Comparison of ENCODE assay signal across 9 cellular contexts in genomic region chr12:120684523-120684932, GRCh38.
DNase-seq lines count a peak whose midpoint lies in the region; ATAC-seq, FAIRE-seq and TF ChIP-seq lines count a peak whose summit lies in the region.
"Had no signal": no experiment of that assay in that cellular context is flagged by ENCODE, and none has a peak within 500 bp of the region (broad histone marks: within the 10 kb centered on the region; RNA-seq: fewer than 3 reads in every experiment).

No MANE protein-coding gene starts in this region.

- no peak for ATAC-seq in HG02678 (IDR thresholded peaks at IDR 0.05; ENCODE audit: unreplicated experiment)
- no peak for ATAC-seq in HG03095 (IDR thresholded peaks at IDR 0.05; ENCODE audit: unreplicated experiment)

- no peak overlapping the region for H3K4me3 ChIP-seq in fibroblast of pulmonary artery (replicated peaks; ENCODE audit: low read depth, low read length)

- TF ChIP-seq CTCF in fibroblast of pulmonary artery (IDR thresholded peaks at IDR 0.05; ENCODE audit: low read length, missing control alignments) = no peak

- DNase-seq in AML-193 (lab: John Stamatoyannopoulos, UW) (peak; percentile 22 to 25), RCC 7860 (ENCODE audit: low spot score) (peak; percentile 35), fibroblast of pulmonary artery (ENCODE audit: low read depth) (peak; percentile 32), caudate nucleus (lab: John Stamatoyannopoulos, UW) (no peak), SHP77 treated with DMSO at 0.1 percent for 48 hours (lab: John Stamatoyannopoulos, UW) (no peak)
- DNase-seq: NCI-H345 had no signal

- no peak overlapping the region for H3K27ac ChIP-seq in caudate nucleus (ENCODE audit: low read depth, low read length)

- FAIRE-seq in RCC 7860 (lab: Jason Lieb, UNC) = no peak

- TF ChIP-seq POLR2A in GM19193 (IDR thresholded peaks at IDR 0.05; ENCODE audit: extremely low read depth, insufficient read depth, insufficient read length) = peak; percentile 27

Comparison
In these comparisons a context has a peak if more than half of its experiments do, and no peak if none do; other contexts are left out.
1. DNase-seq: peak in AML-193 (2 of 2), RCC 7860 (single experiment) and fibroblast of pulmonary artery (single experiment); none in caudate nucleus (0 of 61) and SHP77 treated with DMSO at 0.1 percent for 48 hours (single experiment).